ENCODE assay signal across 8 cellular contexts in the genomic region with DNA sequence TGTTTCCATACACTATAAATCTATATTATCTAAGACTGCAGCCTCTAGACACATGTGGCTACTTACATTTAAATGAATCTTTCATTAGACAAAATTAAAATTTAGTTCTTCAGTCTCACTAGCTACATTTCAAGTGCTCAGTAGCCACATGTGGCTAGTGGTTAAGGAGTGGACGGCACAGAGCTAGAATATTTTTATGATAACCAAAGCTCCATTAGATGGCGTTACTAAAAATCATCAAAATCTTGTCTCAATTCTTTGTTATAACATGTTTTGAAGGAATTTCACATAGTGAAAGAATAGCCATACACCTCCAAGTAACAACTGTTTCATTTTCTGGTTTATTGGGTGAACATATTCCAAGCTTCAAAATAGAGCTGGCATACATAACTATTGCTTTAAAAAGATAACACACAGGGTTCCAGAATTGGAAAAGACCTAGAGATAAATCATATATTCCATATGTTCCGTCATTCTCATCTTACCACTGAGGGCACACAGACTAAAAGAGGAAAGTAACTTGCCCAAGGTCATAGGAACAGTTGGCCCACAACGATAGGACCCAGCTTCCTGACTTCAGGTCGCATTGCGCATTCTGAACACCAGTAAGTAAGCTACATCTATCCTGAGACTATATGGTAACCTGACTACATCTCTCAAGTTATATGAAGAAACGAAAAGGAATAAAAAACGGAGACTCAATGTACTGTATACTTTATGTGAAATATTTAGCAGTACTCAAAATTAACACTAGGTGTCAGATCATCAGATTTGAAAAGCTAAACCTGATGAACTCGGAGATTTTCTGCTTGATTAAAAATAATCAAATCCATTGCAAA.
DNase-seq lines count a peak whose midpoint lies in the region; ATAC-seq, FAIRE-seq and TF ChIP-seq lines count a peak whose summit lies in the region.

No MANE protein-coding gene starts in this region.

- H3K27ac Mint-ChIP-seq in WTC11 = no peak overlapping the region

- intact Hi-C loops in kidney (cut with DNase I) (loop anchor here (10.0 kb wide), 1 partner anchor 223 kb away; no protein-coding TSS in a partner anchor), upper lobe of right lung (cut with DNase I) (loop anchor here (5.0 kb wide), 1 partner anchor 216 kb away; no protein-coding TSS in a partner anchor)

- ATAC-seq in WTC11 = no peak
- ATAC-seq in upper lobe of right lung = peak; percentile 42

- DNase-seq in GM12865 (ENCODE audit: low read depth) (peak; percentile 23), MG63 (no peak), WTC11 (ENCODE audit: low spot score) (no peak), kidney (no peak), upper lobe of right lung (no peak), MV-4-11 (lab: John Stamatoyannopoulos, UW) (no peak)
- no peak for DNase-seq in stimulated activated CD4-positive, alpha-beta T cell treated with anti-CD3 and anti-CD28 coated beads, Interleukin-4, amount 100 ng/mL, for 1 hour
- no peak for DNase-seq in activated CD4-positive, alpha-beta T cell treated with anti-CD3 and anti-CD28 coated beads for 48 hours

- peak; percentile 32 for FAIRE-seq in kidney (lab: Jason Lieb, UNC)

- H3K36me3 ChIP-seq in MG63 (no peaks in the 10 kb centered on the region), kidney (ENCODE audit: control insufficient read depth in 1 of 2, insufficient read depth in 2 of 2, low read length in 2 of 2) (no peaks in the 10 kb centered on the region), upper lobe of right lung (no peaks in the 10 kb centered on the region)

- CTCF ChIA-PET in WTC11 (lab: Charles Lee) = interaction anchor here (0.7 to 3.3 kb wide), 19 partner anchors 9 to 457 kb away, joined by 3 to 15 read pairs (median 5); no protein-coding TSS in a partner anchor

- H3K27me3 Mint-ChIP-seq in WTC11 (ENCODE audit: low read depth) = no peaks in the 10 kb centered on the region

- peaks cover 23% of the 10 kb centered on the region for H3K4me1 Mint-ChIP-seq in WTC11

- H3K27ac ChIP-seq in kidney (ENCODE audit: low read depth in 2 of 2, low read length in 2 of 2) (no peak overlapping the region), upper lobe of right lung (no peak overlapping the region)

- H3K4me3 Mint-ChIP-seq in WTC11 = no peak overlapping the region

- no peaks in the 10 kb centered on the region for H3K36me3 Mint-ChIP-seq in WTC11

- POLR2A ChIA-PET in WTC11 (lab: Charles Lee) = interaction anchor here (0.5 kb wide), 1 partner anchor 81 kb away, joined by 3 read pairs; no protein-coding TSS in a partner anchor

- H3K9me3 Mint-ChIP-seq in WTC11 = no peaks in the 10 kb centered on the region

- H3K4me3 ChIP-seq in GM12865 (ENCODE audit: low read depth, low read length) (no peak overlapping the region), MG63 (0 out of 2 replicates have a peak overlapping the region, but pooled peaks have one; percentile 8), kidney (ENCODE audit: low read length in 2 of 2) (peak overlapping the region; percentile 21 to 65), upper lobe of right lung (peak overlapping the region; percentile 32)

- TF ChIP-seq CTCF in GM12865 (IDR thresholded peaks at IDR 0.05; ENCODE audit: insufficient read depth, low read depth, low read length, missing control alignments) (peak; percentile 32), WTC11 (IDR thresholded peaks at IDR 0.05) (peak; percentile 33), kidney (IDR thresholded peaks at IDR 0.05; ENCODE audit: borderline replicate concordance, extremely low read depth, insufficient read depth) (peak; percentile 35), upper lobe of right lung (IDR thresholded peaks at IDR 0.05) (peak; percentile 71)

- H3K27me3 ChIP-seq in MG63 = no peaks in the 10 kb centered on the region
- H3K27me3 ChIP-seq in upper lobe of right lung = no peaks in the 10 kb centered on the region

- H3K9ac ChIP-seq in kidney (ENCODE audit: low read length in 2 of 2) = peak overlapping the region in 1 of 2 donors; percentile 38

- H3K9me3 ChIP-seq in MG63 (no peaks in the 10 kb centered on the region), kidney (ENCODE audit: control insufficient read depth in 1 of 2, low read length in 2 of 2) (no peaks in the 10 kb centered on the region), upper lobe of right lung (no peaks in the 10 kb centered on the region)

- H3K4me1 ChIP-seq in kidney (ENCODE audit: control insufficient read depth in 1 of 2, insufficient read depth in 1 of 2, low read depth in 1 of 2, low read length in 2 of 2) (peaks cover 2 to 10% of the 10 kb centered on the region in 2 donors), upper lobe of right lung (peaks cover 23% of the 10 kb centered on the region)

TF ChIP-seq in WTC11, 78 proteins besides CTCF, POLR2A, EP300 and RAD21:
- TF ChIP-seq, protein P1, sequence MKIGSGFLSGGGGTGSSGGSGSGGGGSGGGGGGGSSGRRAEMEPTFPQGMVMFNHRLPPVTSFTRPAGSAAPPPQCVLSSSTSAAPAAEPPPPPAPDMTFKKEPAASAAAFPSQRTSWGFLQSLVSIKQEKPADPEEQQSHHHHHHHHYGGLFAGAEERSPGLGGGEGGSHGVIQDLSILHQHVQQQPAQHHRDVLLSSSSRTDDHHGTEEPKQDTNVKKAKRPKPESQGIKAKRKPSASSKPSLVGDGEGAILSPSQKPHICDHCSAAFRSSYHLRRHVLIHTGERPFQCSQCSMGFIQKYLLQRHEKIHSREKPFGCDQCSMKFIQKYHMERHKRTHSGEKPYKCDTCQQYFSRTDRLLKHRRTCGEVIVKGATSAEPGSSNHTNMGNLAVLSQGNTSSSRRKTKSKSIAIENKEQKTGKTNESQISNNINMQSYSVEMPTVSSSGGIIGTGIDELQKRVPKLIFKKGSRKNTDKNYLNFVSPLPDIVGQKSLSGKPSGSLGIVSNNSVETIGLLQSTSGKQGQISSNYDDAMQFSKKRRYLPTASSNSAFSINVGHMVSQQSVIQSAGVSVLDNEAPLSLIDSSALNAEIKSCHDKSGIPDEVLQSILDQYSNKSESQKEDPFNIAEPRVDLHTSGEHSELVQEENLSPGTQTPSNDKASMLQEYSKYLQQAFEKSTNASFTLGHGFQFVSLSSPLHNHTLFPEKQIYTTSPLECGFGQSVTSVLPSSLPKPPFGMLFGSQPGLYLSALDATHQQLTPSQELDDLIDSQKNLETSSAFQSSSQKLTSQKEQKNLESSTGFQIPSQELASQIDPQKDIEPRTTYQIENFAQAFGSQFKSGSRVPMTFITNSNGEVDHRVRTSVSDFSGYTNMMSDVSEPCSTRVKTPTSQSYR (CRISPR knock-in tag; IDR thresholded peaks at IDR 0.05) = no peak
- TF ChIP-seq, protein P2, sequence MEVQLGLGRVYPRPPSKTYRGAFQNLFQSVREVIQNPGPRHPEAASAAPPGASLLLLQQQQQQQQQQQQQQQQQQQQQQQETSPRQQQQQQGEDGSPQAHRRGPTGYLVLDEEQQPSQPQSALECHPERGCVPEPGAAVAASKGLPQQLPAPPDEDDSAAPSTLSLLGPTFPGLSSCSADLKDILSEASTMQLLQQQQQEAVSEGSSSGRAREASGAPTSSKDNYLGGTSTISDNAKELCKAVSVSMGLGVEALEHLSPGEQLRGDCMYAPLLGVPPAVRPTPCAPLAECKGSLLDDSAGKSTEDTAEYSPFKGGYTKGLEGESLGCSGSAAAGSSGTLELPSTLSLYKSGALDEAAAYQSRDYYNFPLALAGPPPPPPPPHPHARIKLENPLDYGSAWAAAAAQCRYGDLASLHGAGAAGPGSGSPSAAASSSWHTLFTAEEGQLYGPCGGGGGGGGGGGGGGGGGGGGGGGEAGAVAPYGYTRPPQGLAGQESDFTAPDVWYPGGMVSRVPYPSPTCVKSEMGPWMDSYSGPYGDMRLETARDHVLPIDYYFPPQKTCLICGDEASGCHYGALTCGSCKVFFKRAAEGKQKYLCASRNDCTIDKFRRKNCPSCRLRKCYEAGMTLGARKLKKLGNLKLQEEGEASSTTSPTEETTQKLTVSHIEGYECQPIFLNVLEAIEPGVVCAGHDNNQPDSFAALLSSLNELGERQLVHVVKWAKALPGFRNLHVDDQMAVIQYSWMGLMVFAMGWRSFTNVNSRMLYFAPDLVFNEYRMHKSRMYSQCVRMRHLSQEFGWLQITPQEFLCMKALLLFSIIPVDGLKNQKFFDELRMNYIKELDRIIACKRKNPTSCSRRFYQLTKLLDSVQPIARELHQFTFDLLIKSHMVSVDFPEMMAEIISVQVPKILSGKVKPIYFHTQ (CRISPR knock-in tag; IDR thresholded peaks at IDR 0.05) = no peak
- TF ChIP-seq NR3C1 (CRISPR knock-in tag; conservative IDR thresholded peaks at IDR 0.05; ENCODE audit: low read depth) (no peak), GTF2I (CRISPR knock-in tag; conservative IDR thresholded peaks at IDR 0.05) (no peak)
